Comparison of ENCODE assay signal across 24 cellular contexts in the genomic region with DNA sequence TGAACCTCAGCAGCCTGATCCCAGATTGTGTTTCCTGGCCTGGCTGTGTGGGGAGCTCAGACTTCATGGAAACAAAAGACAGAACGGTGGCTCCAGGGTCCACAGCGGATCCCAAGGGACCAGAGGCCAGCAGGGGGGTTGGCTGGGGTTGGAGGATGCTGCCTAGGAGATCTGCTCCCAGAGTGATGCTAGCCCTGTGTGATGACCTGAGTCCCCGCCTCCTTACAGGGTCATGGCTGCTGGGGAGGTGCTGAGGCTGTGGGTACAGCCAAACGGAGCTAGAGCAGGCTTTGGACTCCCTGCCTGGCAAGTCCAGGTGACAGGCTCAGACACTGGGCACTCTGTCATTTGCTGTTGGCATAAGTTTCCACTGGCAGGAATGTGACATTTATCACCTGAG. TPM values are rescaled to one million over a fixed set of nuclear protein-coding genes. Genes with fewer than 3 reads are reported as not detected.
"Had no signal": no experiment of that assay in that cellular context is flagged by ENCODE, and none has a peak within 500 bp of the region (broad histone marks: within the 10 kb centered on the region; RNA-seq: fewer than 3 reads in every experiment).

No MANE protein-coding gene starts in this region.

- ATAC-seq: gastroesophageal sphincter, heart left ventricle, left lung had no signal

- H3K27ac ChIP-seq: cardiac muscle cell, esophagus muscularis mucosa, gastroesophageal sphincter, heart left ventricle, left lung, neutrophil, sigmoid colon, tibial artery, VCaP had no signal

- H3K9me3 Mint-ChIP-seq: activated naive CD4-positive, alpha-beta T cell treated with anti-CD3 and anti-CD28 coated beads, Interleukin-2, amount 50 U/mL, for 24 hours had no signal

- H3K4me3 Mint-ChIP-seq: activated naive CD4-positive, alpha-beta T cell treated with anti-CD3 and anti-CD28 coated beads, Interleukin-2, amount 50 U/mL, for 24 hours had no signal

- H3K4me3 ChIP-seq: cardiac muscle cell, esophagus muscularis mucosa, gastroesophageal sphincter, heart left ventricle, left lung, sigmoid colon, tibial artery had no signal

- H3K27me3 Mint-ChIP-seq: activated naive CD4-positive, alpha-beta T cell treated with anti-CD3 and anti-CD28 coated beads, Interleukin-2, amount 50 U/mL, for 24 hours had no signal

- H3K4me1 ChIP-seq: esophagus muscularis mucosa, gastroesophageal sphincter, heart left ventricle, left lung, sigmoid colon, tibial artery had no signal

- H3K9me3 ChIP-seq: esophagus muscularis mucosa, heart left ventricle, left lung, neutrophil, sigmoid colon, tibial artery had no signal

- H3K36me3 ChIP-seq: cardiac muscle cell, esophagus muscularis mucosa, gastroesophageal sphincter, heart left ventricle, left lung, neutrophil, sigmoid colon, tibial artery had no signal

- DNase-seq: activated CD4-positive, alpha-beta T cell treated with anti-CD3 and anti-CD28 coated beads, Interleukin-2, amount 50 U/mL, for 4 hours; activated CD4-positive, CD25-positive, alpha-beta regulatory T cell treated with anti-CD3 and anti-CD28 coated beads, Interleukin-2, amount 50 U/mL, for 72 hours; activated effector memory CD4-positive, alpha-beta T cell treated with Interleukin-2 at 50 U/mL for 16 hours; activated T-cell treated with anti-CD3 and anti-CD28 coated beads, Interleukin-2, amount 50 U/mL, for 1 hour; amygdala; dermis blood vessel endothelial cell; effector memory CD4-positive, alpha-beta T cell; heart left ventricle; kidney; left lung; mammary epithelial cell; sigmoid colon; stimulated activated CD4-positive, alpha-beta T cell treated with anti-CD3 and anti-CD28 coated beads, Interleukin-4, amount 100 ng/mL, for 4 hours; stimulated activated naive CD4-positive, alpha-beta T cell; substantia nigra; T-helper 2 cell; tibial artery had no signal

- H3K27me3 ChIP-seq: cardiac muscle cell, left lung, neutrophil, sigmoid colon had no signal

RNA-seq across cellular contexts. Expression of gene RUNX3, which starts 11.5 kb away (rescaled TPM):
- total RNA-seq: cardiac muscle cell, dermis blood vessel endothelial cell, endothelial cell of umbilical vein had no signal
- polyA plus RNA-seq: cardiac muscle cell, endothelial cell of umbilical vein had no signal
